ENCODE assay signal across 8 cellular contexts in genomic region chr3:158097571-158098553, GRCh38. TPM values are rescaled to one million over a fixed set of nuclear protein-coding genes. Genes with fewer than 3 reads are reported as not detected.
DNase-seq lines count a peak whose midpoint lies in the region; ATAC-seq and TF ChIP-seq lines count a peak whose summit lies in the region.

No MANE protein-coding gene starts in this region.

- H3K36me3 ChIP-seq in Caco-2 (ENCODE audit: control insufficient read depth, insufficient read depth, low read length) (no peaks in the 10 kb centered on the region), HUES64 (ENCODE audit: insufficient read depth, low read length) (no peaks in the 10 kb centered on the region)

- TF ChIP-seq CTCF in Caco-2 (IDR thresholded peaks at IDR 0.05; ENCODE audit: insufficient read depth in 1 of 2, low read depth in 1 of 2, low read length in 1 of 2, severe bottlenecking in 1 of 2, unreplicated experiment in 1 of 2): no peak

- 1% methylated on average over 68 of the region's 68 CpGs for WGBS in HUES64

- H3K27ac Mint-ChIP-seq in Caco-2 (ENCODE audit: unreplicated experiment) (peak overlapping the region; percentile 46), immature natural killer cell (peak overlapping the region in 3 of 6 donors; percentile 45 to 65 (median 46))

- H3K9ac ChIP-seq in HUES64 (ENCODE audit: low read depth, low read length): 0 out of 2 replicates have a peak overlapping the region, but pooled peaks have one; percentile 9

- BruUV-seq in Caco-2 (replicated peaks; lab: Mats Ljungman, UMichigan): no TSS peak

- H3K27me3 Mint-ChIP-seq in Caco-2 (ENCODE audit: insufficient read depth, unreplicated experiment) (peaks cover 3% of the 10 kb centered on the region), immature natural killer cell (ENCODE audit: low read depth in 3 of 3) (peaks cover 54 to 67% (median 63%) of the 10 kb centered on the region in 3 donors)

- intact Hi-C loops in Caco-2 (cut with micrococcal nuclease; ENCODE audit: unreplicated experiment): loop anchor here (1.0 kb wide), 1 partner anchor 12 kb away; the partner anchor contains the start of gene RSRC1

- peak overlapping the region; percentile 75 for H3K4me3 Mint-ChIP-seq in Caco-2 (ENCODE audit: unreplicated experiment)
- H3K4me3 Mint-ChIP-seq in immature natural killer cell: peak overlapping the region; percentile 84 to 94 (median 91)

- H3K9me3 ChIP-seq in Caco-2: no peaks in the 10 kb centered on the region
- no peaks in the 10 kb centered on the region for H3K9me3 ChIP-seq in HUES64 (ENCODE audit: insufficient read depth, low read depth, low read length)

- H3K4me1 ChIP-seq in Caco-2 (no peaks in the 10 kb centered on the region), HUES64 (ENCODE audit: insufficient read depth, low read length) (peaks cover 34% of the 10 kb centered on the region)

- DNase-seq in Caco-2: peak; percentile 88 to 91
- peak; percentile 16 for DNase-seq in SKM-1 (lab: John Stamatoyannopoulos, UW; ENCODE audit: unreplicated experiment)
- peak; percentile 24 for DNase-seq in amniotic epithelial cell (ENCODE audit: low read depth)
- peak; percentile 67 to 77 (median 73) for DNase-seq in immature natural killer cell
- DNase-seq in stimulated activated CD4-positive, alpha-beta T cell treated with anti-CD3 and anti-CD28 coated beads, Interleukin-15, amount 100 ng/mL, for 24 hours: peak; percentile 81
- DNase-seq in nucleus accumbens (lab: John Stamatoyannopoulos, UW): no peak

- POLR2A ChIA-PET in Caco-2 (lab: Charles Lee): interaction anchor here (0.7 to 2.0 kb wide), 2 partner anchors 9 to 12 kb away, joined by 3 to 22 read pairs; partner anchors contain the start of gene RSRC1

- H3K9me3 Mint-ChIP-seq in Caco-2 (ENCODE audit: unreplicated experiment): no peaks in the 10 kb centered on the region
- H3K9me3 Mint-ChIP-seq in immature natural killer cell: peaks cover 0 to 14% (median under 1%) of the 10 kb centered on the region in 6 donors

- H3K4me1 Mint-ChIP-seq in Caco-2 (ENCODE audit: low read depth, unreplicated experiment) (peaks cover 10% of the 10 kb centered on the region), immature natural killer cell (peaks cover 20 to 25% of the 10 kb centered on the region in 2 donors)

- H3K4me3 ChIP-seq in Caco-2 (ENCODE audit: low read depth, low read length) (peak overlapping the region; percentile 74), HUES64 (ENCODE audit: low read length) (peak overlapping the region; percentile 71)

- H3K36me3 Mint-ChIP-seq in Caco-2 (ENCODE audit: insufficient read depth, unreplicated experiment) (peaks cover 6% of the 10 kb centered on the region), immature natural killer cell (peaks cover 0 to 3% (median 0%) of the 10 kb centered on the region in 3 donors)

- peak; percentile 85 for ATAC-seq in GM21381 (IDR thresholded peaks at IDR 0.05; ENCODE audit: unreplicated experiment)

- CTCF ChIA-PET in Caco-2 (lab: Charles Lee): no interaction called here

- no peak overlapping the region for H3K27ac ChIP-seq in HUES64 (ENCODE audit: low read depth, low read length)

- H3K27me3 ChIP-seq in Caco-2 (replicated peaks; ENCODE audit: control insufficient read depth, insufficient read depth, low read length) (no peaks in the 10 kb centered on the region), HUES64 (ENCODE audit: insufficient read depth, low read length) (peaks cover 100% of the 10 kb centered on the region)

RNA-seq across cellular contexts. Expression of gene SHOX2, which starts 8.4 kb away (rescaled TPM):
- total RNA-seq in Caco-2 (2022): 0.61 and 0.63 TPM in 2 replicates
- polyA plus RNA-seq in HUES64 (2013, experiment 1 of 2): 0.25 TPM
- polyA plus RNA-seq in HUES64 (2013, experiment 2 of 2): 1.0 TPM
- not detected for polyA plus RNA-seq in immature natural killer cell

RNA-seq across cellular contexts. Expression of gene RSRC1, which starts 12.0 kb away (rescaled TPM):
- 34.6 and 38.4 TPM in 2 replicates for total RNA-seq in Caco-2 (2022)
- polyA plus RNA-seq in HUES64 (2013, experiment 1 of 2): 24.3 TPM
- 24.5 TPM for polyA plus RNA-seq in HUES64 (2013, experiment 2 of 2)
- polyA plus RNA-seq in immature natural killer cell: 10 to 100 TPM; 15.4 to 37.9 (median 37.1) TPM

Comparison
In these comparisons a context has a peak if more than half of its experiments do, and no peak if none do; other contexts are left out.
1. DNase-seq: peak in Caco-2 (2 of 2), SKM-1 (single experiment), amniotic epithelial cell (single experiment), immature natural killer cell (3 of 3) and stimulated activated CD4-positive, alpha-beta T cell treated with anti-CD3 and anti-CD28 coated beads, Interleukin-15, amount 100 ng/mL, for 24 hours (single experiment); none in nucleus accumbens (0 of 56).